Comparison of ENCODE assay signal across 8 cellular contexts in genomic region chr13:102774210-102774560, GRCh38. TPM values are rescaled to one million over a fixed set of nuclear protein-coding genes. Genes with fewer than 3 reads are reported as not detected.
DNase-seq lines count a peak whose midpoint lies in the region; ATAC-seq, FAIRE-seq and TF ChIP-seq lines count a peak whose summit lies in the region.

No MANE protein-coding gene starts in this region.

- ATAC-seq in HG03571 (IDR thresholded peaks at IDR 0.05; ENCODE audit: unreplicated experiment): no peak

- H3K4me1 ChIP-seq in mucosa of rectum (ENCODE audit: control insufficient read depth in 2 of 2, insufficient read depth in 2 of 2, low read length in 2 of 2): peaks cover 3 to 6% of the 10 kb centered on the region in 2 donors

- H3K9me3 ChIP-seq in mucosa of rectum (ENCODE audit: control insufficient read depth in 2 of 2, low read length in 2 of 2): no peaks in the 10 kb centered on the region

- H3K27ac ChIP-seq in 22Rv1 (peak overlapping the region; percentile 62), mucosa of rectum (ENCODE audit: low read depth in 2 of 2, low read length in 2 of 2) (peak overlapping the region; percentile 55 to 73)

- no peaks in the 10 kb centered on the region for H3K27me3 ChIP-seq in bronchial epithelial cell (ENCODE audit: control insufficient read depth, insufficient read depth, low read length)
- no peaks in the 10 kb centered on the region for H3K27me3 ChIP-seq in mucosa of rectum (ENCODE audit: control insufficient read depth in 2 of 2, insufficient read depth in 2 of 2, low read length in 2 of 2)

- H3K36me3 ChIP-seq in bronchial epithelial cell (ENCODE audit: control insufficient read depth, insufficient read depth, low read length) (no peaks in the 10 kb centered on the region), mucosa of rectum (ENCODE audit: control insufficient read depth in 2 of 2, insufficient read depth in 2 of 2, low read length in 2 of 2) (no peaks in the 10 kb centered on the region)

- H3K9ac ChIP-seq in mucosa of rectum (ENCODE audit: low read depth in 1 of 2, low read length in 2 of 2): peak overlapping the region in 1 of 2 donors; percentile 85

- H3K4me3 ChIP-seq in bronchial epithelial cell (ENCODE audit: low read depth, low read length): peak overlapping the region; percentile 66
- H3K4me3 ChIP-seq in mucosa of rectum (ENCODE audit: low read length in 2 of 2): peak overlapping the region; percentile 93 to 94

- DNase-seq in HuH-7 (ENCODE audit: low spot score): peak; percentile 0
- DNase-seq in bronchial epithelial cell (ENCODE audit: low read depth): no peak
- DNase-seq in NCI-H1092 treated with DMSO at 0.1 percent for 48 hours (lab: John Stamatoyannopoulos, UW): no peak
- DNase-seq in NCI-H2107 (lab: John Stamatoyannopoulos, UW): no peak
- DNase-seq in NCI-H2081 treated with DMSO at 0.1 percent for 48 hours (lab: John Stamatoyannopoulos, UW): no peak

- TF ChIP-seq CTCF in 22Rv1 (IDR thresholded peaks at IDR 0.05) (no peak), bronchial epithelial cell (IDR thresholded peaks at IDR 0.05; ENCODE audit: insufficient read depth, low read length, severe bottlenecking) (no peak)

- FAIRE-seq in bronchial epithelial cell (lab: Jason Lieb, UNC): no peak

RNA-seq across cellular contexts. Expression of gene TEX30, which starts 0.6 kb away (rescaled TPM):
- 9.7 and 16.1 TPM in 2 replicates for total RNA-seq in bronchial epithelial cell

RNA-seq across cellular contexts. Expression of gene POGLUT2, which starts 24.6 kb away (rescaled TPM):
- 4.0 and 6.1 TPM in 2 replicates for total RNA-seq in bronchial epithelial cell

RNA-seq across cellular contexts. Expression of gene BIVM, which starts 24.7 kb away (rescaled TPM):
- total RNA-seq in bronchial epithelial cell: 7.9 and 11.1 TPM in 2 replicates
